16 cellular contexts compared by ENCODE assay signal in genomic region chr6:31359556-31359955, GRCh38.
"Had no signal": no experiment of that assay in that cellular context is flagged by ENCODE, and none has a peak within 500 bp of the region (broad histone marks: within the 10 kb centered on the region; RNA-seq: fewer than 3 reads in every experiment).

No MANE protein-coding gene starts in this region.

- H3K27ac ChIP-seq: brain microvascular endothelial cell, right atrium auricular region, transverse colon had no signal

- H3K27me3 ChIP-seq: brain microvascular endothelial cell, right atrium auricular region had no signal

- H3K4me2 ChIP-seq: smooth muscle cell had no signal

- H3K36me3 ChIP-seq: brain microvascular endothelial cell, right atrium auricular region had no signal

- H3K4me3 Mint-ChIP-seq: activated CD4-positive, alpha-beta memory T cell treated with anti-CD3 and anti-CD28 coated beads for 36 hours; activated naive CD4-positive, alpha-beta T cell treated with anti-CD3 and anti-CD28 coated beads, Interleukin-2, amount 10 ng/mL, durations not matched to agents 7 days and 5 days had no signal

- H3K27ac Mint-ChIP-seq: activated naive CD4-positive, alpha-beta T cell treated with anti-CD3 and anti-CD28 coated beads, Interleukin-2, amount 10 ng/mL, durations not matched to agents 7 days and 5 days had no signal

- H3K9me3 ChIP-seq: right atrium auricular region, transverse colon had no signal

- H3K9me3 Mint-ChIP-seq: activated CD4-positive, alpha-beta memory T cell treated with anti-CD3 and anti-CD28 coated beads for 36 hours had no signal

- H3K4me3 ChIP-seq: lung, right atrium auricular region, smooth muscle cell, transverse colon had no signal

- ATAC-seq: activated CD4-positive, CD25-positive, alpha-beta regulatory T cell treated with anti-CD3 and anti-CD28 coated beads, Interleukin-2, amount 50 U/mL, for 24 hours; left cardiac atrium had no signal

- DNase-seq: activated CD4-positive, alpha-beta memory T cell treated with anti-CD3 and anti-CD28 coated beads for 36 hours; activated CD8-positive, alpha-beta memory T cell treated with anti-CD3 and anti-CD28 coated beads, Interleukin-2, amount 50 U/mL, for 4 hours; activated naive CD4-positive, alpha-beta T cell treated with anti-CD3 and anti-CD28 coated beads, Interleukin-2, amount 10 ng/mL, durations not matched to agents 7 days and 5 days; amygdala; brain microvascular endothelial cell; cerebellar nuclear complex; dermis blood vessel endothelial cell; left cardiac atrium; midbrain; posterior cingulate gyrus; T-helper 2 cell; transverse colon had no signal
